In the genomic region with DNA sequence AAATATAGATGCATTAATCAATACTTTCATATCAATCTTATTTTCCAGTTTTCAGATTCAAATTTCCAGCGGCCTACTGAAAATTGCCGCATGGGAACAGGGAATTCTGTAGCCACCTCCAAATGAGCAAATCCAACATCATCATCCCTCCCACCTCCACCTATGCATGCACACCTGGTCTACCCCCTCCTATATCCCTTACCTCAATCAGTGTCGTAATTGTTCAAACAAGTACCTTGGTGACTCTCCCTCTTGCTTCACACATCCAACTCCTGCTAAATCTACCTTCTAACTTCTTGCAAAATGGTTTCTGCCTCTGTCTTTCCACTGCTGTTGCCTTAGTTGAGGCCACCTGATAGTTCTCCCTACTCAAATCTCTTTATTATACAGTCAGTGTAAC, we compare ENCODE assay signal across 20 cellular contexts.
A peak's percentile ranks its signal among the peaks of the same experiment; 100 is the strongest.
DNase-seq lines count a peak whose midpoint lies in the region; ATAC-seq, FAIRE-seq and TF ChIP-seq lines count a peak whose summit lies in the region.
"Had no signal": no experiment of that assay in that cellular context is flagged by ENCODE, and none has a peak within 500 bp of the region (broad histone marks: within the 10 kb centered on the region; RNA-seq: fewer than 3 reads in every experiment).

No MANE protein-coding gene starts in this region.

- H3K27me3 ChIP-seq in bronchial epithelial cell (ENCODE audit: control insufficient read depth, insufficient read depth, low read length) = no peaks in the 10 kb centered on the region
- H3K27me3 ChIP-seq: BLaER1 had no signal

- no peaks in the 10 kb centered on the region for H3K36me3 ChIP-seq in bronchial epithelial cell (ENCODE audit: control insufficient read depth, insufficient read depth, low read length)
- H3K36me3 ChIP-seq: BLaER1 had no signal

- no peak overlapping the region for H3K27ac Mint-ChIP-seq in stimulated activated effector memory CD8-positive, alpha-beta T cell treated with anti-CD3 and anti-CD28 coated beads, Interleukin-12 subunit alpha, Interleukin-12 subunit beta, amount 100 ng/mL, for 72 hours
- H3K27ac Mint-ChIP-seq: B cell; CD4-positive, CD25-positive, alpha-beta regulatory T cell; CD8-positive, alpha-beta T cell; GM23338; H9 had no signal

- FAIRE-seq in HTR-8/SVneo (lab: Jason Lieb, UNC) (peak; percentile 23), bronchial epithelial cell (lab: Jason Lieb, UNC) (no peak)
- FAIRE-seq: A204.1, GM12878, GM19239 had no signal

- peak; percentile 9 for DNase-seq in NCI-H146 (lab: John Stamatoyannopoulos, UW)
- DNase-seq in NCI-H146 treated with DMSO at 0.1 percent for 48 hours (lab: John Stamatoyannopoulos, UW; ENCODE audit: unreplicated experiment) = no peak
- DNase-seq in HTR-8/SVneo (ENCODE audit: insufficient read length, low spot score) = no peak
- peak; percentile 85 for DNase-seq in bronchial epithelial cell (ENCODE audit: low read depth)
- no peak for DNase-seq in DMS79 treated with DMSO at 0.1 percent for 48 hours (lab: John Stamatoyannopoulos, UW)
- DNase-seq in stimulated activated effector memory CD8-positive, alpha-beta T cell treated with anti-CD3 and anti-CD28 coated beads, Interleukin-12 subunit alpha, Interleukin-12 subunit beta, amount 100 ng/mL, for 72 hours (ENCODE audit: low spot score in 2 of 2) = no peak
- DNase-seq: Caco-2; CD4-positive, CD25-positive, alpha-beta regulatory T cell; CD8-positive, alpha-beta T cell; DMS153; EL; GDM1; H9 had no signal

- H3K9me3 Mint-ChIP-seq in stimulated activated effector memory CD8-positive, alpha-beta T cell treated with anti-CD3 and anti-CD28 coated beads, Interleukin-12 subunit alpha, Interleukin-12 subunit beta, amount 100 ng/mL, for 72 hours = peaks cover 2% of the 10 kb centered on the region
- H3K9me3 Mint-ChIP-seq: CD8-positive, alpha-beta T cell had no signal

- H3K36me3 Mint-ChIP-seq in stimulated activated effector memory CD8-positive, alpha-beta T cell treated with anti-CD3 and anti-CD28 coated beads, Interleukin-12 subunit alpha, Interleukin-12 subunit beta, amount 100 ng/mL, for 72 hours = no peaks in the 10 kb centered on the region
- H3K36me3 Mint-ChIP-seq: CD4-positive, CD25-positive, alpha-beta regulatory T cell; CD8-positive, alpha-beta T cell had no signal

- no peak overlapping the region for H3K4me3 Mint-ChIP-seq in stimulated activated effector memory CD8-positive, alpha-beta T cell treated with anti-CD3 and anti-CD28 coated beads, Interleukin-12 subunit alpha, Interleukin-12 subunit beta, amount 100 ng/mL, for 72 hours
- H3K4me3 Mint-ChIP-seq: B cell; CD4-positive, CD25-positive, alpha-beta regulatory T cell; CD8-positive, alpha-beta T cell; GM23338; H9 had no signal

- H3K4me3 ChIP-seq in bronchial epithelial cell (ENCODE audit: low read depth, low read length) = no peak overlapping the region
- H3K4me3 ChIP-seq: BLaER1, GM12878, GM23338 had no signal

- no peaks in the 10 kb centered on the region for H3K4me1 Mint-ChIP-seq in stimulated activated effector memory CD8-positive, alpha-beta T cell treated with anti-CD3 and anti-CD28 coated beads, Interleukin-12 subunit alpha, Interleukin-12 subunit beta, amount 100 ng/mL, for 72 hours
- H3K4me1 Mint-ChIP-seq: B cell; CD4-positive, CD25-positive, alpha-beta regulatory T cell had no signal

- TF ChIP-seq CTCF in bronchial epithelial cell (IDR thresholded peaks at IDR 0.05; ENCODE audit: insufficient read depth, low read length, severe bottlenecking) = no peak

- no peak for ATAC-seq in stimulated activated effector memory CD8-positive, alpha-beta T cell treated with anti-CD3 and anti-CD28 coated beads, Interleukin-12 subunit alpha, Interleukin-12 subunit beta, amount 100 ng/mL, for 72 hours
- ATAC-seq: CD8-positive, alpha-beta T cell; GM12878; GM23338; HCT116 had no signal

Comparison
In these comparisons a context has a peak if more than half of its experiments do, and no peak if none do; other contexts are left out.
1. DNase-seq: peak in NCI-H146 (single experiment) and bronchial epithelial cell (single experiment); none in NCI-H146 treated with DMSO at 0.1 percent for 48 hours (single experiment), HTR-8/SVneo (single experiment), DMS79 treated with DMSO at 0.1 percent for 48 hours (single experiment) and stimulated activated effector memory CD8-positive, alpha-beta T cell treated with anti-CD3 and anti-CD28 coated beads, Interleukin-12 subunit alpha, Interleukin-12 subunit beta, amount 100 ng/mL, for 72 hours (0 of 2).